Comparison of ENCODE assay signal across 24 cellular contexts in genomic region chr4:23234716-23235115, GRCh38.
"Had no signal": no experiment of that assay in that cellular context is flagged by ENCODE, and none has a peak within 500 bp of the region (broad histone marks: within the 10 kb centered on the region; RNA-seq: fewer than 3 reads in every experiment).

No MANE protein-coding gene starts in this region.

- H3K27ac Mint-ChIP-seq: activated CD4-positive, alpha-beta T cell treated with anti-CD3 and anti-CD28 coated beads, Interleukin-2, amount 10 ng/mL, durations not matched to agents 24 days and 14 days; activated CD8-positive, alpha-beta T cell treated with anti-CD3 and anti-CD28 coated beads, Interleukin-2, amount 10 ng/mL, durations not matched to agents 7 days and 5 days; activated naive CD4-positive, alpha-beta T cell treated with anti-CD3 and anti-CD28 coated beads, Interleukin-2, amount 50 U/mL, for 24 hours; natural killer cell; stimulated activated naive B cell treated with anti-CD40 and anti-IgM and Interleukin-4, amounts not matched to agents 10 μg/mL and 1 μg/mL and 100 μg/mL, for 72 hours; T-helper 2 cell treated with Interferon-gamma antibody and Interleukin-4, amounts not matched to agents 5 μg/mL and 100 μg/mL, for 36 hours had no signal

- H3K27me3 Mint-ChIP-seq: activated CD4-positive, alpha-beta T cell treated with anti-CD3 and anti-CD28 coated beads, Interleukin-2, amount 10 ng/mL, durations not matched to agents 24 days and 14 days; stimulated activated naive B cell treated with anti-CD40 and anti-IgM and Interleukin-4, amounts not matched to agents 10 μg/mL and 1 μg/mL and 100 μg/mL, for 72 hours had no signal

- H3K36me3 ChIP-seq: gastroesophageal sphincter, heart right ventricle, left lung, right atrium auricular region, tibial artery had no signal

- H3K36me3 Mint-ChIP-seq: activated naive CD4-positive, alpha-beta T cell treated with anti-CD3 and anti-CD28 coated beads, Interleukin-2, amount 50 U/mL, for 24 hours; stimulated activated naive B cell treated with anti-CD40 and anti-IgM and Interleukin-4, amounts not matched to agents 10 μg/mL and 1 μg/mL and 100 μg/mL, for 72 hours had no signal

- H3K27me3 ChIP-seq: gastroesophageal sphincter, heart right ventricle, left lung, right atrium auricular region, tibial artery had no signal

- H3K4me3 Mint-ChIP-seq: activated CD4-positive, alpha-beta T cell treated with anti-CD3 and anti-CD28 coated beads, Interleukin-2, amount 10 ng/mL, durations not matched to agents 24 days and 14 days; activated CD8-positive, alpha-beta T cell treated with anti-CD3 and anti-CD28 coated beads, Interleukin-2, amount 10 ng/mL, durations not matched to agents 7 days and 5 days; activated naive CD4-positive, alpha-beta T cell treated with anti-CD3 and anti-CD28 coated beads, Interleukin-2, amount 50 U/mL, for 24 hours; natural killer cell; stimulated activated naive B cell treated with anti-CD40 and anti-IgM and Interleukin-4, amounts not matched to agents 10 μg/mL and 1 μg/mL and 100 μg/mL, for 72 hours; T-helper 2 cell treated with Interferon-gamma antibody and Interleukin-4, amounts not matched to agents 5 μg/mL and 100 μg/mL, for 36 hours had no signal

- DNase-seq: activated CD4-positive, alpha-beta T cell treated with anti-CD3 and anti-CD28 coated beads, Interleukin-2, amount 10 ng/mL, durations not matched to agents 24 days and 14 days; activated CD4-positive, CD25-positive, alpha-beta regulatory T cell; activated CD8-positive, alpha-beta memory T cell treated with anti-CD3 and anti-CD28 coated beads, Interleukin-2, amount 50 U/mL, for 4 hours; activated CD8-positive, alpha-beta T cell treated with anti-CD3 and anti-CD28 coated beads, Interleukin-2, amount 10 ng/mL, durations not matched to agents 7 days and 5 days; activated effector memory CD4-positive, alpha-beta T cell treated with anti-CD3 and anti-CD28 coated beads, Interleukin-2, amount 50 U/mL, for 16 hours; activated T-cell treated with anti-CD3 and anti-CD28 coated beads, Interleukin-2, amount 50 U/mL, for 48 hours; caudate nucleus; heart right ventricle; natural killer cell; occipital lobe; stimulated activated CD4-positive, alpha-beta T cell treated with anti-CD3 and anti-CD28 coated beads, Interleukin-15, amount 100 ng/mL, for 24 hours; stimulated activated CD4-positive, alpha-beta T cell treated with anti-CD3 and anti-CD28 coated beads, Interleukin-4, amount 100 ng/mL, for 1 hour; stimulated activated naive B cell treated with anti-CD40 and anti-IgM and Interleukin-4, amounts not matched to agents 10 μg/mL and 1 μg/mL and 100 μg/mL, for 72 hours; tibial artery had no signal

- H3K9me3 Mint-ChIP-seq: activated CD4-positive, alpha-beta T cell treated with anti-CD3 and anti-CD28 coated beads, Interleukin-2, amount 10 ng/mL, durations not matched to agents 24 days and 14 days; T-helper 2 cell treated with Interferon-gamma antibody and Interleukin-4, amounts not matched to agents 5 μg/mL and 100 μg/mL, for 36 hours had no signal

- H3K27ac ChIP-seq: coronary artery, epithelial cell of prostate, gastroesophageal sphincter, heart right ventricle, left lung, right atrium auricular region, skin epidermis, tibial artery had no signal

- ATAC-seq: activated CD8-positive, alpha-beta T cell treated with anti-CD3 and anti-CD28 coated beads, Interleukin-2, amount 10 ng/mL, durations not matched to agents 7 days and 5 days; gastroesophageal sphincter; heart right ventricle; left lung; natural killer cell; stimulated activated naive B cell treated with anti-CD40 and anti-IgM and Interleukin-4, amounts not matched to agents 10 μg/mL and 1 μg/mL and 100 μg/mL, for 72 hours had no signal

- H3K4me1 Mint-ChIP-seq: activated CD4-positive, alpha-beta T cell treated with anti-CD3 and anti-CD28 coated beads, Interleukin-2, amount 10 ng/mL, durations not matched to agents 24 days and 14 days; natural killer cell; stimulated activated naive B cell treated with anti-CD40 and anti-IgM and Interleukin-4, amounts not matched to agents 10 μg/mL and 1 μg/mL and 100 μg/mL, for 72 hours had no signal

- FAIRE-seq: islet of Langerhans, urothelium cell line had no signal

- H3K4me1 ChIP-seq: gastroesophageal sphincter, left lung, tibial artery had no signal

- H3K4me3 ChIP-seq: coronary artery, gastroesophageal sphincter, heart right ventricle, left lung, right atrium auricular region, skin epidermis, tibial artery had no signal

- H3K9me3 ChIP-seq: gastroesophageal sphincter, heart right ventricle, left lung, right atrium auricular region, tibial artery had no signal
